ENCODE assay signal across 9 cellular contexts in genomic region chr13:40980466-40980865, GRCh38. TPM values are rescaled to one million over a fixed set of nuclear protein-coding genes. Genes with fewer than 3 reads are reported as not detected.
DNase-seq lines count a peak whose midpoint lies in the region; ATAC-seq and TF ChIP-seq lines count a peak whose summit lies in the region.
"Had no signal": no experiment of that assay in that cellular context is flagged by ENCODE, and none has a peak within 500 bp of the region (broad histone marks: within the 10 kb centered on the region; RNA-seq: fewer than 3 reads in every experiment).

No MANE protein-coding gene starts in this region.

- no peaks in the 10 kb centered on the region for H3K9me3 ChIP-seq in CD4-positive, CD25-positive, alpha-beta regulatory T cell (ENCODE audit: control insufficient read depth in 2 of 2, low read length in 2 of 2)
- no peaks in the 10 kb centered on the region for H3K9me3 ChIP-seq in mucosa of rectum (ENCODE audit: control insufficient read depth in 2 of 2, low read length in 2 of 2)

- H3K9me3 Mint-ChIP-seq in CD4-positive, CD25-positive, alpha-beta regulatory T cell = peaks cover 0 to 1% (median 0%) of the 10 kb centered on the region in 7 donors
- no peaks in the 10 kb centered on the region for H3K9me3 Mint-ChIP-seq in activated naive CD8-positive, alpha-beta T cell treated with anti-CD3 and anti-CD28 coated beads, Interleukin-2, amount 50 U/mL, for 24 hours

- ATAC-seq in CD4-positive, CD25-positive, alpha-beta regulatory T cell (ENCODE audit: low read depth in 2 of 2) = peak; percentile 57 to 62
- no peak for ATAC-seq in activated naive CD8-positive, alpha-beta T cell treated with anti-CD3 and anti-CD28 coated beads, Interleukin-2, amount 50 U/mL, for 24 hours
- ATAC-seq in GM18861 (IDR thresholded peaks at IDR 0.05; ENCODE audit: unreplicated experiment) = no peak

- no peaks in the 10 kb centered on the region for H3K27me3 ChIP-seq in CD4-positive, CD25-positive, alpha-beta regulatory T cell (ENCODE audit: control insufficient read depth, insufficient read depth, low read length)
- no peaks in the 10 kb centered on the region for H3K27me3 ChIP-seq in HL-60 (ENCODE audit: insufficient read depth, poor library complexity, severe bottlenecking)
- no peaks in the 10 kb centered on the region for H3K27me3 ChIP-seq in mucosa of rectum (ENCODE audit: control insufficient read depth in 2 of 2, insufficient read depth in 2 of 2, low read length in 2 of 2)

- H3K4me3 ChIP-seq in CD4-positive, CD25-positive, alpha-beta regulatory T cell (ENCODE audit: low read depth, low read length) = peak overlapping the region; percentile 100
- H3K4me3 ChIP-seq in HL-60 (replicated peaks; ENCODE audit: insufficient read depth, low read length) (peak overlapping the region; percentile 53), mucosa of rectum (ENCODE audit: low read length in 2 of 2) (peak overlapping the region in 1 of 2 donors; percentile 51)

- H3K27ac ChIP-seq in CD4-positive, CD25-positive, alpha-beta regulatory T cell (ENCODE audit: insufficient read depth, low read length, poor library complexity, severe bottlenecking) = peak overlapping the region; percentile 94
- H3K27ac ChIP-seq in HL-60 (replicated peaks) (peak overlapping the region; percentile 76), mucosa of rectum (ENCODE audit: low read depth in 2 of 2, low read length in 2 of 2) (peak overlapping the region; percentile 11 to 43)

- H3K36me3 Mint-ChIP-seq in CD4-positive, CD25-positive, alpha-beta regulatory T cell = peaks cover 22% of the 10 kb centered on the region
- peaks cover 25% of the 10 kb centered on the region for H3K36me3 Mint-ChIP-seq in activated naive CD8-positive, alpha-beta T cell treated with anti-CD3 and anti-CD28 coated beads, Interleukin-2, amount 50 U/mL, for 24 hours (ENCODE audit: low read depth)

- H3K4me3 Mint-ChIP-seq in CD4-positive, CD25-positive, alpha-beta regulatory T cell = peak overlapping the region; percentile 91 to 99 (median 96)
- peak overlapping the region; percentile 91 for H3K4me3 Mint-ChIP-seq in activated naive CD8-positive, alpha-beta T cell treated with anti-CD3 and anti-CD28 coated beads, Interleukin-2, amount 50 U/mL, for 24 hours

- H3K36me3 ChIP-seq in CD4-positive, CD25-positive, alpha-beta regulatory T cell (ENCODE audit: control insufficient read depth, insufficient read depth, low read length) = peaks cover 2% of the 10 kb centered on the region
- H3K36me3 ChIP-seq in mucosa of rectum (ENCODE audit: control insufficient read depth in 2 of 2, insufficient read depth in 2 of 2, low read length in 2 of 2) = peaks cover 0 to 3% of the 10 kb centered on the region in 2 donors

- H3K27me3 Mint-ChIP-seq in CD4-positive, CD25-positive, alpha-beta regulatory T cell = no peaks in the 10 kb centered on the region
- no peaks in the 10 kb centered on the region for H3K27me3 Mint-ChIP-seq in activated naive CD8-positive, alpha-beta T cell treated with anti-CD3 and anti-CD28 coated beads, Interleukin-2, amount 50 U/mL, for 24 hours

- H3K4me1 ChIP-seq in CD4-positive, CD25-positive, alpha-beta regulatory T cell (ENCODE audit: control insufficient read depth, insufficient read depth, low read length, poor library complexity, severe bottlenecking) = peaks cover 58% of the 10 kb centered on the region
- peaks cover 23 to 41% of the 10 kb centered on the region in 2 donors for H3K4me1 ChIP-seq in mucosa of rectum (ENCODE audit: control insufficient read depth in 2 of 2, insufficient read depth in 2 of 2, low read length in 2 of 2)

- CTCF ChIA-PET in HEK293T (lab: Yijun Ruan, JAX) = no interaction called here

- POLR2A ChIA-PET in HEK293T (lab: Yijun Ruan, JAX) = no interaction called here

- TF ChIP-seq CTCF in HL-60 (IDR thresholded peaks at IDR 0.05; ENCODE audit: insufficient read depth, low read length) = no peak

- peak in 2 of 3 donors; percentile 70 to 74 for DNase-seq in CD4-positive, CD25-positive, alpha-beta regulatory T cell
- DNase-seq in HL-60 (ENCODE audit: low read depth in 1 of 2, low spot score in 1 of 2) (no peak), HEK293T (ENCODE audit: extremely low spot score) (no peak), NCI-H1417 (lab: John Stamatoyannopoulos, UW) (no peak), pons (ENCODE audit: low spot score) (no peak)
- DNase-seq in activated naive CD8-positive, alpha-beta T cell treated with anti-CD3 and anti-CD28 coated beads, Interleukin-2, amount 50 U/mL, for 24 hours = no peak
- DNase-seq: NCI-H446 treated with DMSO at 0.1 percent for 48 hours had no signal

- H3K27ac Mint-ChIP-seq in CD4-positive, CD25-positive, alpha-beta regulatory T cell = peak overlapping the region; percentile 1 to 95 (median 66)
- H3K27ac Mint-ChIP-seq in activated naive CD8-positive, alpha-beta T cell treated with anti-CD3 and anti-CD28 coated beads, Interleukin-2, amount 50 U/mL, for 24 hours = peak overlapping the region; percentile 93

- H3K9ac ChIP-seq in mucosa of rectum (ENCODE audit: low read depth in 1 of 2, low read length in 2 of 2) = no peak overlapping the region

- peaks cover 43 to 64% (median 54%) of the 10 kb centered on the region in 4 donors for H3K4me1 Mint-ChIP-seq in CD4-positive, CD25-positive, alpha-beta regulatory T cell
- peaks cover 80% of the 10 kb centered on the region for H3K4me1 Mint-ChIP-seq in activated naive CD8-positive, alpha-beta T cell treated with anti-CD3 and anti-CD28 coated beads, Interleukin-2, amount 50 U/mL, for 24 hours

TF ChIP-seq in HEK293T, 16 proteins besides CTCF, POLR2A, EP300 and RAD21:
- TF ChIP-seq ARNT (IDR thresholded peaks at IDR 0.05) (no peak), ZNF384 (IDR thresholded peaks at IDR 0.05) (no peak), FOXA1 (IDR thresholded peaks at IDR 0.05) (no peak), NFRKB (IDR thresholded peaks at IDR 0.05) (no peak), BHLHE40 (IDR thresholded peaks at IDR 0.05; ENCODE audit: borderline replicate concordance) (no peak), HDGF (IDR thresholded peaks at IDR 0.05; ENCODE audit: borderline replicate concordance) (no peak), LEF1 (IDR thresholded peaks at IDR 0.05; ENCODE audit: borderline replicate concordance) (no peak), ELF4 (IDR thresholded peaks at IDR 0.05) (no peak), PKNOX1 (IDR thresholded peaks at IDR 0.05) (no peak), SUZ12 (IDR thresholded peaks at IDR 0.05) (no peak), SP1 (IDR thresholded peaks at IDR 0.05) (no peak), FOXM1 (IDR thresholded peaks at IDR 0.05; ENCODE audit: borderline replicate concordance) (no peak), TARDBP (IDR thresholded peaks at IDR 0.05) (no peak), L3MBTL2 (conservative IDR thresholded peaks at IDR 0.05) (no peak), CTBP1 (IDR thresholded peaks at IDR 0.05; ENCODE audit: borderline replicate concordance) (no peak)

RNA-seq across cellular contexts. Expression of gene ELF1, which starts 38.6 kb away (rescaled TPM):
- total RNA-seq in CD4-positive, CD25-positive, alpha-beta regulatory T cell = 285 TPM
- polyA plus RNA-seq in CD4-positive, CD25-positive, alpha-beta regulatory T cell = 100 to 1,000 TPM; 122 to 178 (median 141) TPM

Comparison
In these comparisons a context has a peak if more than half of its experiments do, and no peak if none do; other contexts are left out.
1. ATAC-seq: peak in CD4-positive, CD25-positive, alpha-beta regulatory T cell (2 of 2); none in activated naive CD8-positive, alpha-beta T cell treated with anti-CD3 and anti-CD28 coated beads, Interleukin-2, amount 50 U/mL, for 24 hours (single experiment) and GM18861 (single experiment).
2. DNase-seq: peak in CD4-positive, CD25-positive, alpha-beta regulatory T cell (2 of 3); none in HL-60 (0 of 2), activated naive CD8-positive, alpha-beta T cell treated with anti-CD3 and anti-CD28 coated beads, Interleukin-2, amount 50 U/mL, for 24 hours (single experiment), HEK293T (single experiment), NCI-H1417 (0 of 3) and pons (single experiment).
3. H3K27ac ChIP-seq: peak in every context shown above with its lines; median percentile 94 in CD4-positive, CD25-positive, alpha-beta regulatory T cell; 76 in HL-60; 27 in mucosa of rectum.